Comparison of ENCODE assay signal across 20 cellular contexts in genomic region chr6:143731789-143732188, GRCh38. TPM values are rescaled to one million over a fixed set of nuclear protein-coding genes. Genes with fewer than 3 reads are reported as not detected.
DNase-seq lines count a peak whose midpoint lies in the region; ATAC-seq, FAIRE-seq and TF ChIP-seq lines count a peak whose summit lies in the region.
"Had no signal": no experiment of that assay in that cellular context is flagged by ENCODE, and none has a peak within 500 bp of the region (broad histone marks: within the 10 kb centered on the region; RNA-seq: fewer than 3 reads in every experiment).

No MANE protein-coding gene starts in this region.

- FAIRE-seq in HTR-8/SVneo (lab: Jason Lieb, UNC): no peak

- peaks cover 4 to 5% of the 10 kb centered on the region in 2 donors for H3K9me3 Mint-ChIP-seq in activated naive CD4-positive, alpha-beta T cell treated with anti-CD3 and anti-CD28 coated beads, Interleukin-2, amount 50 U/mL, for 72 hours
- H3K9me3 Mint-ChIP-seq in activated naive CD8-positive, alpha-beta T cell treated with anti-CD3 and anti-CD28 coated beads, Interleukin-2, amount 50 U/mL, for 24 hours: peaks cover 4% of the 10 kb centered on the region
- peaks cover 10% of the 10 kb centered on the region for H3K9me3 Mint-ChIP-seq in osteocyte (ENCODE audit: unreplicated experiment)

- TF ChIP-seq CTCF in osteocyte (IDR thresholded peaks at IDR 0.05): no peak

- ATAC-seq in activated naive CD4-positive, alpha-beta T cell treated with anti-CD3 and anti-CD28 coated beads, Interleukin-2, amount 50 U/mL, for 72 hours: no peak
- peak; percentile 45 for ATAC-seq in activated naive CD8-positive, alpha-beta T cell treated with anti-CD3 and anti-CD28 coated beads, Interleukin-2, amount 50 U/mL, for 24 hours

- peaks cover 0 to 5% of the 10 kb centered on the region in 2 donors for H3K36me3 Mint-ChIP-seq in activated naive CD4-positive, alpha-beta T cell treated with anti-CD3 and anti-CD28 coated beads, Interleukin-2, amount 50 U/mL, for 72 hours
- peaks cover 1% of the 10 kb centered on the region for H3K36me3 Mint-ChIP-seq in activated naive CD8-positive, alpha-beta T cell treated with anti-CD3 and anti-CD28 coated beads, Interleukin-2, amount 50 U/mL, for 24 hours (ENCODE audit: low read depth)
- peaks cover 37% of the 10 kb centered on the region for H3K36me3 Mint-ChIP-seq in osteocyte (ENCODE audit: unreplicated experiment)
- H3K36me3 Mint-ChIP-seq: naive B cell had no signal

- no peaks in the 10 kb centered on the region for H3K27me3 Mint-ChIP-seq in activated naive CD8-positive, alpha-beta T cell treated with anti-CD3 and anti-CD28 coated beads, Interleukin-2, amount 50 U/mL, for 24 hours
- no peaks in the 10 kb centered on the region for H3K27me3 Mint-ChIP-seq in osteocyte (ENCODE audit: unreplicated experiment)
- H3K27me3 Mint-ChIP-seq: naive B cell had no signal

- H3K4me1 Mint-ChIP-seq in activated naive CD8-positive, alpha-beta T cell treated with anti-CD3 and anti-CD28 coated beads, Interleukin-2, amount 50 U/mL, for 24 hours: peaks cover 40% of the 10 kb centered on the region
- peaks cover 61% of the 10 kb centered on the region for H3K4me1 Mint-ChIP-seq in osteocyte (ENCODE audit: unreplicated experiment)

- no peak for DNase-seq in activated naive CD4-positive, alpha-beta T cell treated with anti-CD3 and anti-CD28 coated beads, Interleukin-2, amount 50 U/mL, for 72 hours (ENCODE audit: low spot score in 2 of 2)
- DNase-seq in activated naive CD4-positive, alpha-beta T cell treated with anti-CD3 and anti-CD28 coated beads, Interleukin-2, amount 50 U/mL, for 16 hours: no peak
- DNase-seq in MV-4-11 (lab: John Stamatoyannopoulos, UW) (peak; percentile 40), osteocyte (ENCODE audit: extremely low spot score, unreplicated experiment) (no peak), globus pallidus (ENCODE audit: low spot score) (no peak), KBM-7 (no peak), HTR-8/SVneo (ENCODE audit: insufficient read length, low spot score) (no peak)
- DNase-seq in activated naive CD8-positive, alpha-beta T cell treated with anti-CD3 and anti-CD28 coated beads, Interleukin-2, amount 50 U/mL, for 24 hours: no peak
- DNase-seq: ACHN; activated effector memory CD4-positive, alpha-beta T cell treated with Interleukin-2 at 50 U/mL for 16 hours; amygdala; EL; head of caudate nucleus; mesenchymal stem cell; MG63; naive B cell; NCI-H1694 treated with DMSO at 0.1 percent for 48 hours; NCI-H2171 treated with DMSO at 0.1 percent for 48 hours; NCI-H526 treated with DMSO at 0.1 percent for 48 hours; sigmoid colon had no signal

- no peak overlapping the region for H3K4me3 Mint-ChIP-seq in activated naive CD8-positive, alpha-beta T cell treated with anti-CD3 and anti-CD28 coated beads, Interleukin-2, amount 50 U/mL, for 24 hours
- H3K4me3 Mint-ChIP-seq in osteocyte (ENCODE audit: unreplicated experiment): no peak overlapping the region
- H3K4me3 Mint-ChIP-seq: naive B cell had no signal

- in situ Hi-C loops in KBM-7 (cut with MboI; ENCODE audit: low pct_unique_long_range_greater_than_20kb, low sequenced_read_pairs): no loop called here

- H3K27ac Mint-ChIP-seq in activated naive CD4-positive, alpha-beta T cell treated with anti-CD3 and anti-CD28 coated beads, Interleukin-2, amount 50 U/mL, for 72 hours: peak overlapping the region; percentile 7 to 45
- H3K27ac Mint-ChIP-seq in activated naive CD8-positive, alpha-beta T cell treated with anti-CD3 and anti-CD28 coated beads, Interleukin-2, amount 50 U/mL, for 24 hours: peak overlapping the region; percentile 71
- peak overlapping the region; percentile 42 for H3K27ac Mint-ChIP-seq in osteocyte (ENCODE audit: unreplicated experiment)
- H3K27ac Mint-ChIP-seq: naive B cell had no signal

RNA-seq across cellular contexts. Expression of gene PHACTR2, which starts 54.0 kb away (rescaled TPM):
- 10 to 100 TPM; 20.5 to 23.9 TPM for total RNA-seq in activated naive CD4-positive, alpha-beta T cell treated with anti-CD3 and anti-CD28 coated beads, Interleukin-2, amount 50 U/mL, for 72 hours
- 295 and 312 TPM in 2 replicates for total RNA-seq in osteocyte

Comparison
In these comparisons a context has a peak if more than half of its experiments do, and no peak if none do; other contexts are left out.
1. RNA of gene PHACTR2, which starts 54.0 kb away (total RNA-seq): 295 to 312 TPM in osteocyte; 20.5 to 23.9 TPM in activated naive CD4-positive, alpha-beta T cell treated with anti-CD3 and anti-CD28 coated beads, Interleukin-2, amount 50 U/mL, for 72 hours; every median in the first group is over 10 times any median in the second.
2. Peak in every context shown above with its lines, with median percentiles within 50 percentile points of each other: H3K27ac Mint-ChIP-seq.